ENCODE assay signal across 1 cellular context in the genomic region with DNA sequence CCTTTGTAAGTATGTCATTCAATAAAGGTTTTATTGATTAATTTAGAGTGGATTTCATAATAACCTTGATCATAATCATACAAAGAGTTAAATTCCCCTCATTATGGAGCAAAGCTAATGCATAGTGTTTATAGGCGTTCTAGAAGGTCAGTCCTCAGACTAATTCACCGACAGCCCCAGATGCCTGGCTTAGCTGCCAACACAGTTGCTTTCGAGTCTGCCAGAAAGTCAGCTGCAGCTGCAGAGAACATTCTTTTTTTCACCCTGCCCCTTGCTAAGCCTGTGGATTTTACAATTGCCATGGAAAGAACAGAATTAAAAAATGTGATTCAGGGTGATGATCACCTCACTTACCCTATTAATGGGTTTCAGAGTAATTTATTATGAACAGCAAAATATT.
TF ChIP-seq lines count a peak whose summit lies in the region.

No MANE protein-coding gene starts in this region.

TF ChIP-seq in WTC11, 78 proteins besides CTCF, POLR2A, EP300 and RAD21 (continued from another document):
- TF ChIP-seq, protein P1, sequence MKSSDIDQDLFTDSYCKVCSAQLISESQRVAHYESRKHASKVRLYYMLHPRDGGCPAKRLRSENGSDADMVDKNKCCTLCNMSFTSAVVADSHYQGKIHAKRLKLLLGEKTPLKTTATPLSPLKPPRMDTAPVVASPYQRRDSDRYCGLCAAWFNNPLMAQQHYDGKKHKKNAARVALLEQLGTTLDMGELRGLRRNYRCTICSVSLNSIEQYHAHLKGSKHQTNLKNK (CRISPR knock-in tag; IDR thresholded peaks at IDR 0.05): no peak
- TF ChIP-seq ZNF263 (CRISPR knock-in tag; IDR thresholded peaks at IDR 0.05; ENCODE audit: low read depth) (no peak), ZNF416 (CRISPR knock-in tag; IDR thresholded peaks at IDR 0.05) (no peak)
